Comparison of ENCODE assay signal across 22 cellular contexts in the genomic region with DNA sequence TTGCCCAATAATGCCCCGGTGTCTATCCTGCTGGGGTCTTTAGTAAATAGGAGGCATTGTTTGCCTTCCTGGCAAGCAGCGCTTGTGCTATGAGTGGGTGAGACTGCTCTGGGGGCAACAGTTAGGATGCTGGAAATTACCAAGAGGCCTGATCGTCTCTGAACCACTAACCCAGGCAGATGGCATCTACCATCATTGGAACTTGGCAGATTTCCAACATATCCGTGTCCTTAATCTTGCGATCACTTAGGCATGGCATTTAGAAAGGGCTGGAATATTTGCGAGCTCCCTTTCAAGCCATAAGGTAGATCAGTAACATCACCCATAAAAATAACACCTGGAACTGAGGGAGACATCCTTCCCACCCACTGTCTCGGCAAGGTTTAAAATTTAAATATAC.
"Had no signal": no experiment of that assay in that cellular context is flagged by ENCODE, and none has a peak within 500 bp of the region (broad histone marks: within the 10 kb centered on the region; RNA-seq: fewer than 3 reads in every experiment).

No MANE protein-coding gene starts in this region.

- H3K9me3 ChIP-seq: body of pancreas, esophagus squamous epithelium, mucosa of descending colon, psoas muscle, tibial artery had no signal

- FAIRE-seq: endothelial cell of umbilical vein had no signal

- H3K9ac ChIP-seq: neural progenitor cell had no signal

- H3K27ac ChIP-seq: body of pancreas, esophagus squamous epithelium, neural progenitor cell, psoas muscle, tibial artery had no signal

- H3K27me3 ChIP-seq: body of pancreas, esophagus squamous epithelium, neural progenitor cell, tibial artery had no signal

- DNase-seq: activated CD4-positive, alpha-beta memory T cell treated with anti-CD3 and anti-CD28 coated beads, Interleukin-2, amount 10 ng/mL, durations not matched to agents 7 days and 5 days; activated CD4-positive, alpha-beta T cell treated with anti-CD3 and anti-CD28 coated beads for 48 hours; activated CD4-positive, CD25-positive, alpha-beta regulatory T cell; activated naive CD4-positive, alpha-beta T cell treated with Interleukin-2 at 50 U/mL for 16 hours; activated naive CD8-positive, alpha-beta T cell treated with anti-CD3 and anti-CD28 coated beads, Interleukin-2, amount 10 ng/mL, durations not matched to agents 7 days and 5 days; activated T-cell treated with anti-CD3 and anti-CD28 coated beads, Interleukin-2, amount 50 U/mL, for 24 hours; amygdala; body of pancreas; dermis blood vessel endothelial cell; effector memory CD4-positive, alpha-beta T cell; esophagus squamous epithelium; mesenchymal stem cell; mucosa of descending colon; naive B cell; psoas muscle; right cardiac atrium; stimulated activated naive CD8-positive, alpha-beta T cell treated with anti-CD3 and anti-CD28 coated beads, Interleukin-15, Interleukin-2, amounts not matched to agents 100 U/mL and 50 U/mL, for 24 hours; substantia nigra; tibial artery had no signal

- H3K36me3 ChIP-seq: esophagus squamous epithelium, neural progenitor cell, tibial artery had no signal

- H2AFZ ChIP-seq: neural progenitor cell had no signal

- ATAC-seq: activated CD8-positive, alpha-beta memory T cell treated with anti-CD3 and anti-CD28 coated beads, Interleukin-2, amount 10 ng/mL, durations not matched to agents 7 days and 5 days; body of pancreas; mucosa of descending colon; psoas muscle; right cardiac atrium; stimulated activated naive CD8-positive, alpha-beta T cell treated with anti-CD3 and anti-CD28 coated beads, Interleukin-15, Interleukin-2, amounts not matched to agents 100 U/mL and 50 U/mL, for 24 hours had no signal

- H3K4me1 ChIP-seq: body of pancreas, esophagus squamous epithelium, neural progenitor cell, psoas muscle, tibial artery had no signal

- H3K4me2 ChIP-seq: neural progenitor cell had no signal

- H3K4me3 ChIP-seq: body of pancreas, esophagus squamous epithelium, mucosa of descending colon, neural progenitor cell, psoas muscle, tibial artery had no signal
